ENCODE assay signal across 15 cellular contexts in the genomic region with DNA sequence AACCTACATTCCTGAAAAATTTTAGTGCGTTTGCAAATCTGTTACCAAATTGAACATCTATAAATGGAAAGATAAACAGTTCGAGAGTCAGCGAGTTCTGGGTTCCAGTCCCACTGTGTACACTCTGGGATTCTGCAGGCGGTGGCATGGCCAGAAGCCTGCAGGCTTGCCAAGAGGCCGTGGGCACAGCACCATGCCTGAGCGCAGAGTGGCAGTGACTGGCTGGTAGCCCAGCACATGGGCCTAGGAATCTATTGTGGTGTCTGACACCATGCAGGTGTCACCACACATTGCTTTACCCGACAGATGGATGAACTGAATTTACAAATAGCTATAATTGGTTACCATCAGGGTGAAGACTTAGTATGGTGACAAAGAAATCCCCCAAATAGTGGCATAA.
DNase-seq lines count a peak whose midpoint lies in the region; ATAC-seq and TF ChIP-seq lines count a peak whose summit lies in the region.
"Had no signal": no experiment of that assay in that cellular context is flagged by ENCODE, and none has a peak within 500 bp of the region (broad histone marks: within the 10 kb centered on the region; RNA-seq: fewer than 3 reads in every experiment).

No MANE protein-coding gene starts in this region.

- DNase-seq in NCI-H2029 treated with DMSO at 0.1 percent for 48 hours (lab: John Stamatoyannopoulos, UW) (peak; percentile 16), NCI-H2029 (lab: John Stamatoyannopoulos, UW) (no peak), dorsolateral prefrontal cortex (peak in 9 of 10 donors; percentile 35 to 82 (median 59)), myocyte (ENCODE audit: low read depth) (peak; percentile 84), aorta (peak; percentile 76 to 84), HUDEP-2 (lab: John Stamatoyannopoulos, UW; ENCODE audit: unreplicated experiment in 76 of 76) (no peak), NCI-H345 (lab: John Stamatoyannopoulos, UW) (no peak)
- no peak for DNase-seq in stimulated activated CD4-positive, alpha-beta T cell treated with anti-CD3 and anti-CD28 coated beads, Interleukin-2, amount 100 ng/mL, for 24 hours
- DNase-seq: 8988T; CD8-positive, alpha-beta T cell; NCI-H1105; NCI-H1930; NCI-H510A; NCI-H82 had no signal

- H3K4me3 ChIP-seq in dorsolateral prefrontal cortex (no peak overlapping the region), aorta (ENCODE audit: low read length in 2 of 2) (no peak overlapping the region)
- H3K4me3 ChIP-seq: HAP-1 had no signal

- H3K27ac ChIP-seq in dorsolateral prefrontal cortex (no peak overlapping the region), aorta (ENCODE audit: low read depth in 1 of 2, low read length in 2 of 2) (no peak overlapping the region)

- no peak for TF ChIP-seq CTCF in dorsolateral prefrontal cortex (IDR thresholded peaks at IDR 0.05 in 54 of 56, conservative IDR thresholded peaks at IDR 0.05 in 2 of 56; ENCODE audit: low read depth in 1 of 56, partially characterized antibody in 56 of 56)

- peaks cover 0 to 5% of the 10 kb centered on the region in 2 donors for H3K4me1 ChIP-seq in aorta (ENCODE audit: control insufficient read depth in 1 of 2, insufficient read depth in 2 of 2, low read length in 2 of 2)
- H3K4me1 ChIP-seq: HAP-1 had no signal

- H3K9me3 ChIP-seq in aorta (ENCODE audit: control insufficient read depth, low read length) = no peaks in the 10 kb centered on the region
- H3K9me3 ChIP-seq: HAP-1 had no signal

- ATAC-seq in aorta (ENCODE audit: low FRiP score) = peak; percentile 80
- ATAC-seq: CD8-positive, alpha-beta T cell had no signal

- H3K27me3 ChIP-seq in dorsolateral prefrontal cortex (no peaks in the 10 kb centered on the region), aorta (ENCODE audit: control insufficient read depth in 1 of 2, insufficient read depth in 2 of 2, low read length in 1 of 2) (no peaks in the 10 kb centered on the region)

- 2 to 7% methylated on average over 7 of the region's 7 CpGs for WGBS in aorta, 2 donors

- intact Hi-C loops in dorsolateral prefrontal cortex (cut with DNase I) = no loop called here
- intact Hi-C loops in aorta (cut with DNase I) = no loop called here

- H3K36me3 ChIP-seq in aorta (ENCODE audit: control insufficient read depth in 1 of 2, insufficient read depth in 2 of 2, low read length in 1 of 2) = no peaks in the 10 kb centered on the region
- H3K36me3 ChIP-seq: HAP-1 had no signal

Comparison
In these comparisons a context has a peak if more than half of its experiments do, and no peak if none do; other contexts are left out.
1. DNase-seq: peak in NCI-H2029 treated with DMSO at 0.1 percent for 48 hours (single experiment), dorsolateral prefrontal cortex (9 of 10), myocyte (single experiment) and aorta (2 of 2); none in NCI-H2029 (single experiment), HUDEP-2 (0 of 76), stimulated activated CD4-positive, alpha-beta T cell treated with anti-CD3 and anti-CD28 coated beads, Interleukin-2, amount 100 ng/mL, for 24 hours (0 of 2) and NCI-H345 (single experiment).